Comparison of ENCODE assay signal across 1 cellular context in the genomic region with DNA sequence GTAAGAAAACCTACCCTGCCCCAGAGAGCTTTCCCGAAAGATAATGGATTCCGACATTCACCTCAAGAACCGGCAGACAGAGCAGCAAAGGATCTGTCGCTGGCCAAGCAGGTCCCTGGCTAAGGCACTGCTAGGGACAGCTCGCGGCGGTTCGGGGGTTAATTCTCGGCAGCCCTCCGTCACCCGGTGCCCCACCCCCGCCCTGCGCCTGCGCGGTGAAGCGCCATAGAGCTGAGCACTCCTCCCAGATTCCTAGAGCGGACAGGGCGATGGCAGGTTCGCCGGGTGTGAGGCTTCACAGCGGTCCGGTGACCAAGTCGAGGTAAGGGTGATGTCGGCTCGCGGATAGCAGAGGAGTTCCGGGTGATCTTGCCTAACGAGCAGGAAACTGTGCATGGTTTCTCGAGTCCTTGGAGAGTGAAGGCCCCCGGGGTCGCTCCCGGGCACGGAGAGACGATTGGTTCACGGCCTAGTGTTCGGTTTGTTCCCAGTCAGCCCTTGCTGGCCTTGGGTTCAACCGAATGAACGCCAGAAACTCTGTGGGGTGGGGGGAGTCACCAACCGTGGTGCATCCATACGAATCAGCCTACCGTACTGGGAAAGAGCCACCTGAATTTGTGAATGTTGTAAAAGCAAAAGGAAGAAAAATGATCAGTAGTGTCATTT.
TF ChIP-seq lines count a peak whose summit lies in the region.

A gene (minus strand): TSS at position 160 of the 666 bp plus-strand sequence. CDS start 25,877 bp downstream, outside the sequence.

TF ChIP-seq in WTC11, 78 proteins besides CTCF, POLR2A, EP300 and RAD21 (continued from another document and continues in another):
- TF ChIP-seq, protein P1, sequence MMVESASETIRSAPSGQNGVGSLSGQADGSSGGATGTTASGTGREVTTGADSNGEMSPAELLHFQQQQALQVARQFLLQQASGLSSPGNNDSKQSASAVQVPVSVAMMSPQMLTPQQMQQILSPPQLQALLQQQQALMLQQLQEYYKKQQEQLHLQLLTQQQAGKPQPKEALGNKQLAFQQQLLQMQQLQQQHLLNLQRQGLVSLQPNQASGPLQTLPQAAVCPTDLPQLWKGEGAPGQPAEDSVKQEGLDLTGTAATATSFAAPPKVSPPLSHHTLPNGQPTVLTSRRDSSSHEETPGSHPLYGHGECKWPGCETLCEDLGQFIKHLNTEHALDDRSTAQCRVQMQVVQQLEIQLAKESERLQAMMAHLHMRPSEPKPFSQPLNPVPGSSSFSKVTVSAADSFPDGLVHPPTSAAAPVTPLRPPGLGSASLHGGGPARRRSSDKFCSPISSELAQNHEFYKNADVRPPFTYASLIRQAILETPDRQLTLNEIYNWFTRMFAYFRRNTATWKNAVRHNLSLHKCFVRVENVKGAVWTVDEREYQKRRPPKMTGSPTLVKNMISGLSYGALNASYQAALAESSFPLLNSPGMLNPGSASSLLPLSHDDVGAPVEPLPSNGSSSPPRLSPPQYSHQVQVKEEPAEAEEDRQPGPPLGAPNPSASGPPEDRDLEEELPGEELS (CRISPR knock-in tag; IDR thresholded peaks at IDR 0.05) = peak; percentile 87
- TF ChIP-seq, protein P2, sequence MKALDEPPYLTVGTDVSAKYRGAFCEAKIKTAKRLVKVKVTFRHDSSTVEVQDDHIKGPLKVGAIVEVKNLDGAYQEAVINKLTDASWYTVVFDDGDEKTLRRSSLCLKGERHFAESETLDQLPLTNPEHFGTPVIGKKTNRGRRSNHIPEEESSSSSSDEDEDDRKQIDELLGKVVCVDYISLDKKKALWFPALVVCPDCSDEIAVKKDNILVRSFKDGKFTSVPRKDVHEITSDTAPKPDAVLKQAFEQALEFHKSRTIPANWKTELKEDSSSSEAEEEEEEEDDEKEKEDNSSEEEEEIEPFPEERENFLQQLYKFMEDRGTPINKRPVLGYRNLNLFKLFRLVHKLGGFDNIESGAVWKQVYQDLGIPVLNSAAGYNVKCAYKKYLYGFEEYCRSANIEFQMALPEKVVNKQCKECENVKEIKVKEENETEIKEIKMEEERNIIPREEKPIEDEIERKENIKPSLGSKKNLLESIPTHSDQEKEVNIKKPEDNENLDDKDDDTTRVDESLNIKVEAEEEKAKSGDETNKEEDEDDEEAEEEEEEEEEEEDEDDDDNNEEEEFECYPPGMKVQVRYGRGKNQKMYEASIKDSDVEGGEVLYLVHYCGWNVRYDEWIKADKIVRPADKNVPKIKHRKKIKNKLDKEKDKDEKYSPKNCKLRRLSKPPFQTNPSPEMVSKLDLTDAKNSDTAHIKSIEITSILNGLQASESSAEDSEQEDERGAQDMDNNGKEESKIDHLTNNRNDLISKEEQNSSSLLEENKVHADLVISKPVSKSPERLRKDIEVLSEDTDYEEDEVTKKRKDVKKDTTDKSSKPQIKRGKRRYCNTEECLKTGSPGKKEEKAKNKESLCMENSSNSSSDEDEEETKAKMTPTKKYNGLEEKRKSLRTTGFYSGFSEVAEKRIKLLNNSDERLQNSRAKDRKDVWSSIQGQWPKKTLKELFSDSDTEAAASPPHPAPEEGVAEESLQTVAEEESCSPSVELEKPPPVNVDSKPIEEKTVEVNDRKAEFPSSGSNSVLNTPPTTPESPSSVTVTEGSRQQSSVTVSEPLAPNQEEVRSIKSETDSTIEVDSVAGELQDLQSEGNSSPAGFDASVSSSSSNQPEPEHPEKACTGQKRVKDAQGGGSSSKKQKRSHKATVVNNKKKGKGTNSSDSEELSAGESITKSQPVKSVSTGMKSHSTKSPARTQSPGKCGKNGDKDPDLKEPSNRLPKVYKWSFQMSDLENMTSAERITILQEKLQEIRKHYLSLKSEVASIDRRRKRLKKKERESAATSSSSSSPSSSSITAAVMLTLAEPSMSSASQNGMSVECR (CRISPR knock-in tag; IDR thresholded peaks at IDR 0.05; ENCODE audit: borderline replicate concordance) = peak; percentile 44; the same call in 1 of the 2 replicates
- TF ChIP-seq GABPB1 (CRISPR knock-in tag; IDR thresholded peaks at IDR 0.05) = peak; percentile 61; the same call in 1 of the 2 replicates
- no peak for TF ChIP-seq EMX1 (CRISPR knock-in tag; IDR thresholded peaks at IDR 0.05)
- no peak for TF ChIP-seq NR3C1 (CRISPR knock-in tag; conservative IDR thresholded peaks at IDR 0.05; ENCODE audit: low read depth)
- TF ChIP-seq, protein P3, sequence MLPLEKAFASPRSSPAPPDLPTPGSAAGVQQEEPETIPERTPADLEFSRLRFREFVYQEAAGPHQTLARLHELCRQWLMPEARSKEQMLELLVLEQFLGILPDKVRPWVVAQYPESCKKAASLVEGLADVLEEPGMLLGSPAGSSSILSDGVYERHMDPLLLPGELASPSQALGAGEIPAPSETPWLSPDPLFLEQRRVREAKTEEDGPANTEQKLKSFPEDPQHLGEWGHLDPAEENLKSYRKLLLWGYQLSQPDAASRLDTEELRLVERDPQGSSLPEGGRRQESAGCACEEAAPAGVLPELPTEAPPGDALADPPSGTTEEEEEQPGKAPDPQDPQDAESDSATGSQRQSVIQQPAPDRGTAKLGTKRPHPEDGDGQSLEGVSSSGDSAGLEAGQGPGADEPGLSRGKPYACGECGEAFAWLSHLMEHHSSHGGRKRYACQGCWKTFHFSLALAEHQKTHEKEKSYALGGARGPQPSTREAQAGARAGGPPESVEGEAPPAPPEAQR (CRISPR knock-in tag; IDR thresholded peaks at IDR 0.05) = no peak
- TF ChIP-seq ZNF121 (CRISPR knock-in tag; IDR thresholded peaks at IDR 0.05) = peak; percentile 2; the same call in 1 of the 2 replicates
- TF ChIP-seq, protein P4, sequence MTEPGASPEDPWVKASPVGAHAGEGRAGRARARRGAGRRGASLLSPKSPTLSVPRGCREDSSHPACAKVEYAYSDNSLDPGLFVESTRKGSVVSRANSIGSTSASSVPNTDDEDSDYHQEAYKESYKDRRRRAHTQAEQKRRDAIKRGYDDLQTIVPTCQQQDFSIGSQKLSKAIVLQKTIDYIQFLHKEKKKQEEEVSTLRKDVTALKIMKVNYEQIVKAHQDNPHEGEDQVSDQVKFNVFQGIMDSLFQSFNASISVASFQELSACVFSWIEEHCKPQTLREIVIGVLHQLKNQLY (CRISPR knock-in tag; IDR thresholded peaks at IDR 0.05) = no peak
- TF ChIP-seq PRRX2 (CRISPR knock-in tag; IDR thresholded peaks at IDR 0.05) = no peak
- TF ChIP-seq, protein P5, sequence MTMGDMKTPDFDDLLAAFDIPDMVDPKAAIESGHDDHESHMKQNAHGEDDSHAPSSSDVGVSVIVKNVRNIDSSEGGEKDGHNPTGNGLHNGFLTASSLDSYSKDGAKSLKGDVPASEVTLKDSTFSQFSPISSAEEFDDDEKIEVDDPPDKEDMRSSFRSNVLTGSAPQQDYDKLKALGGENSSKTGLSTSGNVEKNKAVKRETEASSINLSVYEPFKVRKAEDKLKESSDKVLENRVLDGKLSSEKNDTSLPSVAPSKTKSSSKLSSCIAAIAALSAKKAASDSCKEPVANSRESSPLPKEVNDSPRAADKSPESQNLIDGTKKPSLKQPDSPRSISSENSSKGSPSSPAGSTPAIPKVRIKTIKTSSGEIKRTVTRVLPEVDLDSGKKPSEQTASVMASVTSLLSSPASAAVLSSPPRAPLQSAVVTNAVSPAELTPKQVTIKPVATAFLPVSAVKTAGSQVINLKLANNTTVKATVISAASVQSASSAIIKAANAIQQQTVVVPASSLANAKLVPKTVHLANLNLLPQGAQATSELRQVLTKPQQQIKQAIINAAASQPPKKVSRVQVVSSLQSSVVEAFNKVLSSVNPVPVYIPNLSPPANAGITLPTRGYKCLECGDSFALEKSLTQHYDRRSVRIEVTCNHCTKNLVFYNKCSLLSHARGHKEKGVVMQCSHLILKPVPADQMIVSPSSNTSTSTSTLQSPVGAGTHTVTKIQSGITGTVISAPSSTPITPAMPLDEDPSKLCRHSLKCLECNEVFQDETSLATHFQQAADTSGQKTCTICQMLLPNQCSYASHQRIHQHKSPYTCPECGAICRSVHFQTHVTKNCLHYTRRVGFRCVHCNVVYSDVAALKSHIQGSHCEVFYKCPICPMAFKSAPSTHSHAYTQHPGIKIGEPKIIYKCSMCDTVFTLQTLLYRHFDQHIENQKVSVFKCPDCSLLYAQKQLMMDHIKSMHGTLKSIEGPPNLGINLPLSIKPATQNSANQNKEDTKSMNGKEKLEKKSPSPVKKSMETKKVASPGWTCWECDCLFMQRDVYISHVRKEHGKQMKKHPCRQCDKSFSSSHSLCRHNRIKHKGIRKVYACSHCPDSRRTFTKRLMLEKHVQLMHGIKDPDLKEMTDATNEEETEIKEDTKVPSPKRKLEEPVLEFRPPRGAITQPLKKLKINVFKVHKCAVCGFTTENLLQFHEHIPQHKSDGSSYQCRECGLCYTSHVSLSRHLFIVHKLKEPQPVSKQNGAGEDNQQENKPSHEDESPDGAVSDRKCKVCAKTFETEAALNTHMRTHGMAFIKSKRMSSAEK (CRISPR knock-in tag; IDR thresholded peaks at IDR 0.05; ENCODE audit: borderline replicate concordance) = 0 out of 2 replicates have a peak, but pooled peaks have one; percentile 65
- TF ChIP-seq HMGA2 (CRISPR knock-in tag; IDR thresholded peaks at IDR 0.05) = no peak; the same call in 1 of the 2 replicates
- TF ChIP-seq FOXK1 (CRISPR knock-in tag; IDR thresholded peaks at IDR 0.05) = peak; percentile 91; the same call in 1 of the 2 replicates
- no peak; the same call in 1 of the 2 replicates for TF ChIP-seq NR1H2 (CRISPR knock-in tag; IDR thresholded peaks at IDR 0.05)
- no peak for TF ChIP-seq NFATC4 (CRISPR knock-in tag; IDR thresholded peaks at IDR 0.05)
- TF ChIP-seq, protein P6, sequence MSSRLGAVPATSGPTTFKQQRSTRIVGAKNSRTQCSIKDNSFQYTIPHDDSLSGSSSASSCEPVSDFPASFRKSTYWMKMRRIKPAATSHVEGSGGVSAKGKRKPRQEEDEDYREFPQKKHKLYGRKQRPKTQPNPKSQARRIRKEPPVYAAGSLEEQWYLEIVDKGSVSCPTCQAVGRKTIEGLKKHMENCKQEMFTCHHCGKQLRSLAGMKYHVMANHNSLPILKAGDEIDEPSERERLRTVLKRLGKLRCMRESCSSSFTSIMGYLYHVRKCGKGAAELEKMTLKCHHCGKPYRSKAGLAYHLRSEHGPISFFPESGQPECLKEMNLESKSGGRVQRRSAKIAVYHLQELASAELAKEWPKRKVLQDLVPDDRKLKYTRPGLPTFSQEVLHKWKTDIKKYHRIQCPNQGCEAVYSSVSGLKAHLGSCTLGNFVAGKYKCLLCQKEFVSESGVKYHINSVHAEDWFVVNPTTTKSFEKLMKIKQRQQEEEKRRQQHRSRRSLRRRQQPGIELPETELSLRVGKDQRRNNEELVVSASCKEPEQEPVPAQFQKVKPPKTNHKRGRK (CRISPR knock-in tag; IDR thresholded peaks at IDR 0.05; ENCODE audit: borderline replicate concordance) = no peak
- TF ChIP-seq GTF2I (CRISPR knock-in tag; conservative IDR thresholded peaks at IDR 0.05) = no peak
- TF ChIP-seq, protein P7, sequence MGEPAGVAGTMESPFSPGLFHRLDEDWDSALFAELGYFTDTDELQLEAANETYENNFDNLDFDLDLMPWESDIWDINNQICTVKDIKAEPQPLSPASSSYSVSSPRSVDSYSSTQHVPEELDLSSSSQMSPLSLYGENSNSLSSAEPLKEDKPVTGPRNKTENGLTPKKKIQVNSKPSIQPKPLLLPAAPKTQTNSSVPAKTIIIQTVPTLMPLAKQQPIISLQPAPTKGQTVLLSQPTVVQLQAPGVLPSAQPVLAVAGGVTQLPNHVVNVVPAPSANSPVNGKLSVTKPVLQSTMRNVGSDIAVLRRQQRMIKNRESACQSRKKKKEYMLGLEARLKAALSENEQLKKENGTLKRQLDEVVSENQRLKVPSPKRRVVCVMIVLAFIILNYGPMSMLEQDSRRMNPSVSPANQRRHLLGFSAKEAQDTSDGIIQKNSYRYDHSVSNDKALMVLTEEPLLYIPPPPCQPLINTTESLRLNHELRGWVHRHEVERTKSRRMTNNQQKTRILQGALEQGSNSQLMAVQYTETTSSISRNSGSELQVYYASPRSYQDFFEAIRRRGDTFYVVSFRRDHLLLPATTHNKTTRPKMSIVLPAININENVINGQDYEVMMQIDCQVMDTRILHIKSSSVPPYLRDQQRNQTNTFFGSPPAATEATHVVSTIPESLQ (CRISPR knock-in tag; IDR thresholded peaks at IDR 0.05) = no peak
- TF ChIP-seq GRHL2 (CRISPR knock-in tag; IDR thresholded peaks at IDR 0.05; ENCODE audit: insufficient replicate concordance, severe bottlenecking) = no peak
- TF ChIP-seq NFYB (CRISPR knock-in tag; conservative IDR thresholded peaks at IDR 0.05; ENCODE audit: low read depth) = no peak
- TF ChIP-seq ATF1 (CRISPR knock-in tag; IDR thresholded peaks at IDR 0.05) = no peak
- TF ChIP-seq, protein P8, sequence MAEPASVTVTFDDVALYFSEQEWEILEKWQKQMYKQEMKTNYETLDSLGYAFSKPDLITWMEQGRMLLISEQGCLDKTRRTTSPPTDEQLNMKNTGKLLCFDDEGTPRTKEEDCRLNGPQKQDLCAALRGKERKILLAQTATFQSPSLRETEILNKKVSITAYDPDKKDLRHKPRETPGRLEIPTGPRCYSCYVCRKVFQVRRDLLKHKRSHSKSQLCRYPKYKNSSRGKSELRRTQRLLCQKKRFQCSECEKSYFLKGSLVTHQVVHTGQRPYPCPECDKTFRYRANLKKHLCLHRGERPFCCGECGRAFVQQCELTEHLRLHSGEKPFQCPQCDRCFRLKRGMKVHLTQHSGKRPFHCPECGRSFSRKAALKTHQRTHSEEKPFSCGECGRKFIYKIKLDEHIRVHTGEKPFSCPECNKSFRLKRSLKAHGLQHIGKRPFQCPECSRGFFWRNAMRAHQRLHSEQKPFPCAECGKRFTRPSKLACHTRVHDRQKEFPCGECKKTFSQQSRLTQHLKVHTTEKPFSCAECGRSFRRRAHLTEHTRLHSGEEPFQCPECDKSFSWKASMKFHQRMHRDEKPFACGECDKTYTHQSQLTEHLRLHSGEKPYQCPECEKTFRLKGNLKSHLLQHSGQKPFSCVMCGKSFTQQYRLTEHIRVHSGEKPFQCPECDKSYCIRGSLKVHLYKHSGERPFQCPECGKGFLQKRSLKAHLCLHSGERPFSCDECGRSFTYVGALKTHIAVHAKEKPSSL (CRISPR knock-in tag; conservative IDR thresholded peaks at IDR 0.05) = no peak
- peak; percentile 59; the same call in 1 of the 2 replicates for TF ChIP-seq ZNF232 (CRISPR knock-in tag; IDR thresholded peaks at IDR 0.05)
- no peak for TF ChIP-seq TP53 (CRISPR knock-in tag; IDR thresholded peaks at IDR 0.05)
- TF ChIP-seq, protein P9, sequence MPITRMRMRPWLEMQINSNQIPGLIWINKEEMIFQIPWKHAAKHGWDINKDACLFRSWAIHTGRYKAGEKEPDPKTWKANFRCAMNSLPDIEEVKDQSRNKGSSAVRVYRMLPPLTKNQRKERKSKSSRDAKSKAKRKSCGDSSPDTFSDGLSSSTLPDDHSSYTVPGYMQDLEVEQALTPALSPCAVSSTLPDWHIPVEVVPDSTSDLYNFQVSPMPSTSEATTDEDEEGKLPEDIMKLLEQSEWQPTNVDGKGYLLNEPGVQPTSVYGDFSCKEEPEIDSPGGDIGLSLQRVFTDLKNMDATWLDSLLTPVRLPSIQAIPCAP (CRISPR knock-in tag; IDR thresholded peaks at IDR 0.05) = peak; percentile 83; the same call in 1 of the 2 replicates
- TF ChIP-seq, protein P10, sequence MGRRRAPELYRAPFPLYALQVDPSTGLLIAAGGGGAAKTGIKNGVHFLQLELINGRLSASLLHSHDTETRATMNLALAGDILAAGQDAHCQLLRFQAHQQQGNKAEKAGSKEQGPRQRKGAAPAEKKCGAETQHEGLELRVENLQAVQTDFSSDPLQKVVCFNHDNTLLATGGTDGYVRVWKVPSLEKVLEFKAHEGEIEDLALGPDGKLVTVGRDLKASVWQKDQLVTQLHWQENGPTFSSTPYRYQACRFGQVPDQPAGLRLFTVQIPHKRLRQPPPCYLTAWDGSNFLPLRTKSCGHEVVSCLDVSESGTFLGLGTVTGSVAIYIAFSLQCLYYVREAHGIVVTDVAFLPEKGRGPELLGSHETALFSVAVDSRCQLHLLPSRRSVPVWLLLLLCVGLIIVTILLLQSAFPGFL (CRISPR knock-in tag; IDR thresholded peaks at IDR 0.05; ENCODE audit: borderline replicate concordance) = no peak
- TF ChIP-seq FOXJ3 (CRISPR knock-in tag; IDR thresholded peaks at IDR 0.05; ENCODE audit: borderline replicate concordance) = no peak
- 0 out of 2 replicates have a peak, but pooled peaks have one; percentile 53 for TF ChIP-seq NFE2L1 (CRISPR knock-in tag; IDR thresholded peaks at IDR 0.05)
